Comparison of ENCODE assay signal across 11 cellular contexts in genomic region chr4:108345862-108346530, GRCh38.
A peak's percentile ranks its signal among the peaks of the same experiment; 100 is the strongest.
DNase-seq lines count a peak whose midpoint lies in the region; TF ChIP-seq lines count a peak whose summit lies in the region.
"Had no signal": no experiment of that assay in that cellular context is flagged by ENCODE, and none has a peak within 500 bp of the region (broad histone marks: within the 10 kb centered on the region; RNA-seq: fewer than 3 reads in every experiment).

No MANE protein-coding gene starts in this region.

- no peak overlapping the region for H3K4me3 ChIP-seq in astrocyte of the cerebellum (ENCODE audit: low read depth, low read length)
- H3K4me3 ChIP-seq: BLaER1 had no signal

- no peaks in the 10 kb centered on the region for H3K27me3 Mint-ChIP-seq in activated T-cell treated with anti-CD3 and anti-CD28 coated beads, Interleukin-2, amount 50 U/mL, for 24 hours
- H3K27me3 Mint-ChIP-seq: activated B cell treated with CpG ODN at 0.5 μM for 24 hours; central memory CD8-positive, alpha-beta T cell had no signal

- no peak for TF ChIP-seq CTCF in astrocyte of the cerebellum (IDR thresholded peaks at IDR 0.05; ENCODE audit: low read depth, low read length, missing control alignments)

- DNase-seq in COLO829 (ENCODE audit: low spot score) (peak; percentile 92), LHCN-M2 (ENCODE audit: low read depth) (peak; percentile 81), astrocyte of the cerebellum (ENCODE audit: low read depth) (peak; percentile 64), myocyte (ENCODE audit: low read depth) (peak; percentile 80), amygdala (lab: John Stamatoyannopoulos, UW) (no peak), HEK293T (ENCODE audit: extremely low spot score) (no peak), amniotic stem cell (lab: John Stamatoyannopoulos, UW) (no peak)
- no peak for DNase-seq in activated T-cell treated with anti-CD3 and anti-CD28 coated beads, Interleukin-2, amount 50 U/mL, for 24 hours
- DNase-seq: activated B cell treated with CpG ODN at 0.5 μM for 24 hours had no signal

- CTCF ChIA-PET in HEK293T (lab: Yijun Ruan, JAX), result no interaction called here

- H3K27ac Mint-ChIP-seq in activated T-cell treated with anti-CD3 and anti-CD28 coated beads, Interleukin-2, amount 50 U/mL, for 24 hours, result no peak overlapping the region
- H3K27ac Mint-ChIP-seq: activated B cell treated with CpG ODN at 0.5 μM for 24 hours had no signal

- H3K9me3 Mint-ChIP-seq in activated T-cell treated with anti-CD3 and anti-CD28 coated beads, Interleukin-2, amount 50 U/mL, for 24 hours, result no peaks in the 10 kb centered on the region
- H3K9me3 Mint-ChIP-seq: central memory CD8-positive, alpha-beta T cell had no signal

- peaks cover 38% of the 10 kb centered on the region for H3K4me1 Mint-ChIP-seq in activated T-cell treated with anti-CD3 and anti-CD28 coated beads, Interleukin-2, amount 50 U/mL, for 24 hours (ENCODE audit: low read depth)
- H3K4me1 Mint-ChIP-seq: activated B cell treated with CpG ODN at 0.5 μM for 24 hours had no signal

- H3K4me3 Mint-ChIP-seq in activated T-cell treated with anti-CD3 and anti-CD28 coated beads, Interleukin-2, amount 50 U/mL, for 24 hours, result no peak overlapping the region
- H3K4me3 Mint-ChIP-seq: activated B cell treated with CpG ODN at 0.5 μM for 24 hours; central memory CD8-positive, alpha-beta T cell had no signal

- H3K36me3 Mint-ChIP-seq in activated T-cell treated with anti-CD3 and anti-CD28 coated beads, Interleukin-2, amount 50 U/mL, for 24 hours (ENCODE audit: low read depth), result no peaks in the 10 kb centered on the region

- POLR2A ChIA-PET in HEK293T (lab: Yijun Ruan, JAX), result interaction anchor here (0.6 kb wide), 1 partner anchor 9 kb away, joined by 3 read pairs; no protein-coding TSS in a partner anchor

- in situ Hi-C loops in astrocyte of the cerebellum (cut with HindIII; ENCODE audit: low sequenced_read_pairs), result no loop called here

TF ChIP-seq in HEK293T, 16 proteins besides CTCF, POLR2A, EP300 and RAD21:
- TF ChIP-seq ZNF384 (IDR thresholded peaks at IDR 0.05), result no peak
- no peak for TF ChIP-seq FOXK2 (IDR thresholded peaks at IDR 0.05)
- no peak for TF ChIP-seq ELF4 (IDR thresholded peaks at IDR 0.05)

Comparison
In these comparisons a context has a peak if more than half of its experiments do, and no peak if none do; other contexts are left out.
1. DNase-seq: peak in COLO829 (single experiment), LHCN-M2 (single experiment), astrocyte of the cerebellum (single experiment) and myocyte (single experiment); none in amygdala (0 of 56), HEK293T (single experiment), activated T-cell treated with anti-CD3 and anti-CD28 coated beads, Interleukin-2, amount 50 U/mL, for 24 hours (single experiment) and amniotic stem cell (single experiment).